Comparison of ENCODE assay signal across 1 cellular context in the genomic region with DNA sequence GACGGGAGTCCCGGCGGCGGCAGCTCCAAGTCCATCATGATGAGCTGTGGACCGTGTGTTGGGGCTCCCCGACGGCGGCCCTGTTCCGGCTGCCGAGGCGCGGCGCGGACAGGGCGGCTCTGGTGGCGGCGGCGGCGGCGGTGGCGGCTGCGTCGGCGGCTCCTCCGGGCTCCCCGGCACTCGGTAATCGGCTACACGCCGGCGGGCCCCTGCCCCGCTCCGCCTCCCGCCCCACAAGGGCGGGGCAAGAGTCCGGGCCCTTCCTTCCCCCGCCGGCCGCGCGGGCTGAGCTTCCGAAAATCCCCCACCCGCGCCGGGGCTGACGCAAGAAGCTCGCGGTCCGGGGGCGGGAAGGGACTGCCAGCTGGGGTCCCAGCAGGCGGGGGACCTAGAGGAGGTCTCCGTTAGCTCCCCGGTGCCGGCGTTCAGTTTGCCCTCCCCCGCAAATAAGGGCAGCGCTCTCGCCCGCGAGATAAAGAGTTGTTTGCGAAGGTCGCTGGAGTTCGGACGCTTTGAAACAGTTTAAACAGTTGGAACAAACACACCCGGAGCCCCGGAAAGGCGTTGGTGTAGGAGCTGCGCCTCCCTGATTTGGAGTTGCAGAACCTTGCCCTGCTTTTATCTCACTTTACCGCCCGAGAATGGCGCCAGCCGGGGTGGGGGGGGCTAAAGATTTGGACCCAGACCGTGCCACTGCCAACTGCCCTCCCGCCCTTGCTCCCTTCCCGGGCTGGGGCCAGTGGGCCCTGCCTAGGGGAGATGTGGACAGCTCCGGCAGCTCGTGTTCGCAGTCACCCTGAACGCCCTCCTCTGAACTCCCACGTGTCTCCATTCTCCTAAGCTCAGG.
TF ChIP-seq lines count a peak whose summit lies in the region.

A gene (minus strand): TSS at position 189 of the 847 bp plus-strand sequence. CDS start 151 bp downstream, at position 38.

TF ChIP-seq in K562, 482 proteins besides CTCF, POLR2A, EP300 and RAD21 (continued from another document and continues in another):
- TF ChIP-seq, protein P1, sequence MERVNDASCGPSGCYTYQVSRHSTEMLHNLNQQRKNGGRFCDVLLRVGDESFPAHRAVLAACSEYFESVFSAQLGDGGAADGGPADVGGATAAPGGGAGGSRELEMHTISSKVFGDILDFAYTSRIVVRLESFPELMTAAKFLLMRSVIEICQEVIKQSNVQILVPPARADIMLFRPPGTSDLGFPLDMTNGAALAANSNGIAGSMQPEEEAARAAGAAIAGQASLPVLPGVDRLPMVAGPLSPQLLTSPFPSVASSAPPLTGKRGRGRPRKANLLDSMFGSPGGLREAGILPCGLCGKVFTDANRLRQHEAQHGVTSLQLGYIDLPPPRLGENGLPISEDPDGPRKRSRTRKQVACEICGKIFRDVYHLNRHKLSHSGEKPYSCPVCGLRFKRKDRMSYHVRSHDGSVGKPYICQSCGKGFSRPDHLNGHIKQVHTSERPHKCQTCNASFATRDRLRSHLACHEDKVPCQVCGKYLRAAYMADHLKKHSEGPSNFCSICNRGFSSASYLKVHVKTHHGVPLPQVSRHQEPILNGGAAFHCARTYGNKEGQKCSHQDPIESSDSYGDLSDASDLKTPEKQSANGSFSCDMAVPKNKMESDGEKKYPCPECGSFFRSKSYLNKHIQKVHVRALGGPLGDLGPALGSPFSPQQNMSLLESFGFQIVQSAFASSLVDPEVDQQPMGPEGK (CRISPR knock-in tag; IDR thresholded peaks at IDR 0.05; ENCODE audit: borderline replicate concordance), result no peak; the same call in 1 of the 2 replicates
- TF ChIP-seq, protein P2, sequence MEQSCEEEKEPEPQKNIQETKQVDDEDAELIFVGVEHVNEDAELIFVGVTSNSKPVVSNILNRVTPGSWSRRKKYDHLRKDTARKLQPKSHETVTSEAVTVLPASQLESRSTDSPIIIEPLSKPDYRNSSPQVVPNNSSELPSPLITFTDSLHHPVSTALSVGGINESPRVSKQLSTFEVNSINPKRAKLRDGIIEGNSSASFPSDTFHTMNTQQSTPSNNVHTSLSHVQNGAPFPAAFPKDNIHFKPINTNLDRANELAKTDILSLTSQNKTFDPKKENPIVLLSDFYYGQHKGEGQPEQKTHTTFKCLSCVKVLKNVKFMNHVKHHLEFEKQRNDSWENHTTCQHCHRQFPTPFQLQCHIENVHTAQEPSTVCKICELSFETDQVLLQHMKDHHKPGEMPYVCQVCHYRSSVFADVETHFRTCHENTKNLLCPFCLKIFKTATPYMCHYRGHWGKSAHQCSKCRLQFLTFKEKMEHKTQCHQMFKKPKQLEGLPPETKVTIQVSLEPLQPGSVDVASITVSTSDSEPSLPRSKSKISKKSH (CRISPR knock-in tag; IDR thresholded peaks at IDR 0.05), result no peak
- TF ChIP-seq RBFOX2 (IDR thresholded peaks at IDR 0.05; ENCODE audit: low read depth, low read length) (peak; percentile 87), ZFPM2 (CRISPR knock-in tag; IDR thresholded peaks at IDR 0.05) (0 out of 2 replicates have a peak, but pooled peaks have one; percentile 25), SAFB2 (IDR thresholded peaks at IDR 0.05; ENCODE audit: borderline replicate concordance, low read depth, low read length, severe bottlenecking) (no peak), PTBP1 (IDR thresholded peaks at IDR 0.05; ENCODE audit: low read depth, low read length) (0 out of 2 replicates have a peak, but pooled peaks have one; percentile 75), SRSF3 (IDR thresholded peaks at IDR 0.05; ENCODE audit: insufficient read depth, low read length) (peak; percentile 98), FOXA3 (CRISPR knock-in tag; conservative IDR thresholded peaks at IDR 0.05 in 1 of 2, IDR thresholded peaks at IDR 0.05 in 1 of 2) (peak in 1 of 2 experiments; percentile 73; a peak in 2 of 4 replicates), CBX3 (IDR thresholded peaks at IDR 0.05; ENCODE audit: borderline replicate concordance in 1 of 2, low read length in 2 of 2) (peak in 1 of 2 experiments; percentile 31; a peak in 1 of 3 replicates), KDM2B (CRISPR knock-in tag; IDR thresholded peaks at IDR 0.05) (no peak), CHD2 (IDR thresholded peaks at IDR 0.05; ENCODE audit: low read depth, low read length) (no peak), SMC3 (conservative IDR thresholded peaks at IDR 0.05; ENCODE audit: insufficient read depth, low read depth, low read length) (0 out of 2 replicates have a peak, but pooled peaks have one; percentile 11), TARDBP (IDR thresholded peaks at IDR 0.05) (0 out of 2 replicates have a peak, but pooled peaks have one; percentile 71), ZNF785 (CRISPR knock-in tag; IDR thresholded peaks at IDR 0.05) (no peak), TGIF2 (CRISPR knock-in tag; IDR thresholded peaks at IDR 0.05) (peak; percentile 51), RHOXF2B (CRISPR knock-in tag; conservative IDR thresholded peaks at IDR 0.05) (no peak), MXI1 (IDR thresholded peaks at IDR 0.05; ENCODE audit: low read depth, low read length) (no peak), SLC30A9 (CRISPR knock-in tag; IDR thresholded peaks at IDR 0.05) (no peak), ZSCAN29 (IDR thresholded peaks at IDR 0.05) (no peak), KAT7 (CRISPR knock-in tag; IDR thresholded peaks at IDR 0.05; ENCODE audit: borderline replicate concordance) (peak; percentile 82; the same call in 1 of the 2 replicates), ZNF778 (CRISPR knock-in tag; IDR thresholded peaks at IDR 0.05) (no peak), ZC3H8 (IDR thresholded peaks at IDR 0.05) (no peak), XRCC3 (IDR thresholded peaks at IDR 0.05) (no peak), ZNF384 (IDR thresholded peaks at IDR 0.05; ENCODE audit: low read depth, low read length) (no peak; the same call in 1 of the 2 replicates), XRCC4 (IDR thresholded peaks at IDR 0.05; ENCODE audit: extremely low read depth, insufficient read depth, insufficient read length) (no peak), MCM7 (IDR thresholded peaks at IDR 0.05) (no peak), NUFIP1 (IDR thresholded peaks at IDR 0.05; ENCODE audit: partially characterized antibody) (no peak), PTTG1 (tag; IDR thresholded peaks at IDR 0.05; ENCODE audit: low read depth) (no peak), PHF21A (IDR thresholded peaks at IDR 0.05; ENCODE audit: borderline replicate concordance, low read depth) (peak; percentile 42; the same call in 1 of the 2 replicates), NBN (IDR thresholded peaks at IDR 0.05; ENCODE audit: low read depth) (peak; percentile 62), ZNF584 (CRISPR knock-in tag; IDR thresholded peaks at IDR 0.05; ENCODE audit: low read depth) (peak; percentile 81), ZBED1 (IDR thresholded peaks at IDR 0.05) (0 out of 2 replicates have a peak, but pooled peaks have one; percentile 23), SMAD3 (CRISPR knock-in tag; conservative IDR thresholded peaks at IDR 0.05) (0 out of 2 replicates have a peak, but pooled peaks have one; percentile 34), TBP (optimal IDR thresholded peaks at IDR 0.05; ENCODE audit: low read depth, low read length) (peak; percentile 79), ZNF174 (CRISPR knock-in tag; IDR thresholded peaks at IDR 0.05) (no peak), ZNF57 (CRISPR knock-in tag; IDR thresholded peaks at IDR 0.05) (peak; percentile 90), ZKSCAN8 (CRISPR knock-in tag; IDR thresholded peaks at IDR 0.05) (no peak), FIP1L1 (IDR thresholded peaks at IDR 0.05; ENCODE audit: low read depth, low read length, poor library complexity, severe bottlenecking) (peak; percentile 80), NCOA1 (IDR thresholded peaks at IDR 0.05; ENCODE audit: low read depth) (peak; percentile 83; the same call in 1 of the 2 replicates), SMARCC2 (IDR thresholded peaks at IDR 0.05; ENCODE audit: low read depth) (no peak), ZBTB7A (IDR thresholded peaks at IDR 0.05; ENCODE audit: borderline replicate concordance, control insufficient read depth, low read depth, low read length) (peak; percentile 98), DACH1 (IDR thresholded peaks at IDR 0.05; ENCODE audit: partially characterized antibody) (peak; percentile 95), CBFB (CRISPR knock-in tag; IDR thresholded peaks at IDR 0.05) (peak; percentile 92; the same call in 1 of the 2 replicates), TSC22D4 (tag; IDR thresholded peaks at IDR 0.05) (no peak), CHCHD3 (CRISPR knock-in tag; IDR thresholded peaks at IDR 0.05) (no peak; the same call in 1 of the 2 replicates), POLR2G (IDR thresholded peaks at IDR 0.05; ENCODE audit: low read depth, low read length) (peak; percentile 90)
- TF ChIP-seq, protein P3, sequence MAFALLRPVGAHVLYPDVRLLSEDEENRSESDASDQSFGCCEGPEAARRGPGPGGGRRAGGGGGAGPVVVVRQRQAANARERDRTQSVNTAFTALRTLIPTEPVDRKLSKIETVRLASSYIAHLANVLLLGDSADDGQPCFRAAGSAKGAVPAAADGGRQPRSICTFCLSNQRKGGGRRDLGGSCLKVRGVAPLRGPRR (CRISPR knock-in tag; IDR thresholded peaks at IDR 0.05), result peak; percentile 77; the same call in 1 of the 2 replicates
- TF ChIP-seq, protein P4, sequence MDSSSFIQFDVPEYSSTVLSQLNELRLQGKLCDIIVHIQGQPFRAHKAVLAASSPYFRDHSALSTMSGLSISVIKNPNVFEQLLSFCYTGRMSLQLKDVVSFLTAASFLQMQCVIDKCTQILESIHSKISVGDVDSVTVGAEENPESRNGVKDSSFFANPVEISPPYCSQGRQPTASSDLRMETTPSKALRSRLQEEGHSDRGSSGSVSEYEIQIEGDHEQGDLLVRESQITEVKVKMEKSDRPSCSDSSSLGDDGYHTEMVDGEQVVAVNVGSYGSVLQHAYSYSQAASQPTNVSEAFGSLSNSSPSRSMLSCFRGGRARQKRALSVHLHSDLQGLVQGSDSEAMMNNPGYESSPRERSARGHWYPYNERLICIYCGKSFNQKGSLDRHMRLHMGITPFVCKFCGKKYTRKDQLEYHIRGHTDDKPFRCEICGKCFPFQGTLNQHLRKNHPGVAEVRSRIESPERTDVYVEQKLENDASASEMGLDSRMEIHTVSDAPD (CRISPR knock-in tag; IDR thresholded peaks at IDR 0.05), result no peak
- TF ChIP-seq, protein P5, sequence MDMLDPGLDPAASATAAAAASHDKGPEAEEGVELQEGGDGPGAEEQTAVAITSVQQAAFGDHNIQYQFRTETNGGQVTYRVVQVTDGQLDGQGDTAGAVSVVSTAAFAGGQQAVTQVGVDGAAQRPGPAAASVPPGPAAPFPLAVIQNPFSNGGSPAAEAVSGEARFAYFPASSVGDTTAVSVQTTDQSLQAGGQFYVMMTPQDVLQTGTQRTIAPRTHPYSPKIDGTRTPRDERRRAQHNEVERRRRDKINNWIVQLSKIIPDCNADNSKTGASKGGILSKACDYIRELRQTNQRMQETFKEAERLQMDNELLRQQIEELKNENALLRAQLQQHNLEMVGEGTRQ (CRISPR knock-in tag; IDR thresholded peaks at IDR 0.05), result no peak
- TF ChIP-seq, protein P6, sequence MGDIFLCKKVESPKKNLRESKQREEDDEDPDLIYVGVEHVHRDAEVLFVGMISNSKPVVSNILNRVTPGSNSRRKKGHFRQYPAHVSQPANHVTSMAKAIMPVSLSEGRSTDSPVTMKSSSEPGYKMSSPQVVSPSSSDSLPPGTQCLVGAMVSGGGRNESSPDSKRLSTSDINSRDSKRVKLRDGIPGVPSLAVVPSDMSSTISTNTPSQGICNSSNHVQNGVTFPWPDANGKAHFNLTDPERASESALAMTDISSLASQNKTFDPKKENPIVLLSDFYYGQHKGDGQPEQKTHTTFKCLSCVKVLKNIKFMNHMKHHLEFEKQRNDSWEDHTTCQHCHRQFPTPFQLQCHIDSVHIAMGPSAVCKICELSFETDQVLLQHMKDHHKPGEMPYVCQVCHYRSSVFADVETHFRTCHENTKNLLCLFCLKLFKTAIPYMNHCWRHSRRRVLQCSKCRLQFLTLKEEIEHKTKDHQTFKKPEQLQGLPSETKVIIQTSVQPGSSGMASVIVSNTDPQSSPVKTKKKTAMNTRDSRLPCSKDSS (IDR thresholded peaks at IDR 0.05; ENCODE audit: low read depth, partially characterized antibody), result no peak
- TF ChIP-seq, protein P7, sequence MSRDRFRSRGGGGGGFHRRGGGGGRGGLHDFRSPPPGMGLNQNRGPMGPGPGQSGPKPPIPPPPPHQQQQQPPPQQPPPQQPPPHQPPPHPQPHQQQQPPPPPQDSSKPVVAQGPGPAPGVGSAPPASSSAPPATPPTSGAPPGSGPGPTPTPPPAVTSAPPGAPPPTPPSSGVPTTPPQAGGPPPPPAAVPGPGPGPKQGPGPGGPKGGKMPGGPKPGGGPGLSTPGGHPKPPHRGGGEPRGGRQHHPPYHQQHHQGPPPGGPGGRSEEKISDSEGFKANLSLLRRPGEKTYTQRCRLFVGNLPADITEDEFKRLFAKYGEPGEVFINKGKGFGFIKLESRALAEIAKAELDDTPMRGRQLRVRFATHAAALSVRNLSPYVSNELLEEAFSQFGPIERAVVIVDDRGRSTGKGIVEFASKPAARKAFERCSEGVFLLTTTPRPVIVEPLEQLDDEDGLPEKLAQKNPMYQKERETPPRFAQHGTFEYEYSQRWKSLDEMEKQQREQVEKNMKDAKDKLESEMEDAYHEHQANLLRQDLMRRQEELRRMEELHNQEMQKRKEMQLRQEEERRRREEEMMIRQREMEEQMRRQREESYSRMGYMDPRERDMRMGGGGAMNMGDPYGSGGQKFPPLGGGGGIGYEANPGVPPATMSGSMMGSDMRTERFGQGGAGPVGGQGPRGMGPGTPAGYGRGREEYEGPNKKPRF (IDR thresholded peaks at IDR 0.05; ENCODE audit: low read depth, low read length), result no peak
- TF ChIP-seq, protein P8, sequence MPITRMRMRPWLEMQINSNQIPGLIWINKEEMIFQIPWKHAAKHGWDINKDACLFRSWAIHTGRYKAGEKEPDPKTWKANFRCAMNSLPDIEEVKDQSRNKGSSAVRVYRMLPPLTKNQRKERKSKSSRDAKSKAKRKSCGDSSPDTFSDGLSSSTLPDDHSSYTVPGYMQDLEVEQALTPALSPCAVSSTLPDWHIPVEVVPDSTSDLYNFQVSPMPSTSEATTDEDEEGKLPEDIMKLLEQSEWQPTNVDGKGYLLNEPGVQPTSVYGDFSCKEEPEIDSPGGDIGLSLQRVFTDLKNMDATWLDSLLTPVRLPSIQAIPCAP (CRISPR knock-in tag; IDR thresholded peaks at IDR 0.05; ENCODE audit: borderline replicate concordance), result no peak; the same call in 1 of the 2 replicates
- TF ChIP-seq, protein P9, sequence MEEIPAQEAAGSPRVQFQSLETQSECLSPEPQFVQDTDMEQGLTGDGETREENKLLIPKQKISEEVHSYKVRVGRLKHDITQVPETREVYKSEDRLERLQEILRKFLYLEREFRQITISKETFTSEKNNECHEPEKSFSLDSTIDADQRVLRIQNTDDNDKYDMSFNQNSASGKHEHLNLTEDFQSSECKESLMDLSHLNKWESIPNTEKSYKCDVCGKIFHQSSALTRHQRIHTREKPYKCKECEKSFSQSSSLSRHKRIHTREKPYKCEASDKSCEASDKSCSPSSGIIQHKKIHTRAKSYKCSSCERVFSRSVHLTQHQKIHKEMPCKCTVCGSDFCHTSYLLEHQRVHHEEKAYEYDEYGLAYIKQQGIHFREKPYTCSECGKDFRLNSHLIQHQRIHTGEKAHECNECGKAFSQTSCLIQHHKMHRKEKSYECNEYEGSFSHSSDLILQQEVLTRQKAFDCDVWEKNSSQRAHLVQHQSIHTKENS (CRISPR knock-in tag; IDR thresholded peaks at IDR 0.05), result no peak
- TF ChIP-seq, protein P10, sequence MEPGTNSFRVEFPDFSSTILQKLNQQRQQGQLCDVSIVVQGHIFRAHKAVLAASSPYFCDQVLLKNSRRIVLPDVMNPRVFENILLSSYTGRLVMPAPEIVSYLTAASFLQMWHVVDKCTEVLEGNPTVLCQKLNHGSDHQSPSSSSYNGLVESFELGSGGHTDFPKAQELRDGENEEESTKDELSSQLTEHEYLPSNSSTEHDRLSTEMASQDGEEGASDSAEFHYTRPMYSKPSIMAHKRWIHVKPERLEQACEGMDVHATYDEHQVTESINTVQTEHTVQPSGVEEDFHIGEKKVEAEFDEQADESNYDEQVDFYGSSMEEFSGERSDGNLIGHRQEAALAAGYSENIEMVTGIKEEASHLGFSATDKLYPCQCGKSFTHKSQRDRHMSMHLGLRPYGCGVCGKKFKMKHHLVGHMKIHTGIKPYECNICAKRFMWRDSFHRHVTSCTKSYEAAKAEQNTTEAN (CRISPR knock-in tag; IDR thresholded peaks at IDR 0.05), result no peak
